Comparison of ENCODE assay signal across 13 cellular contexts in genomic region chr7:89837515-89837914, GRCh38.
A peak's percentile ranks its signal among the peaks of the same experiment; 100 is the strongest.
DNase-seq lines count a peak whose midpoint lies in the region; ATAC-seq and TF ChIP-seq lines count a peak whose summit lies in the region.
"Had no signal": no experiment of that assay in that cellular context is flagged by ENCODE, and none has a peak within 500 bp of the region (broad histone marks: within the 10 kb centered on the region; RNA-seq: fewer than 3 reads in every experiment).

No MANE protein-coding gene starts in this region.

- H3K9me2 ChIP-seq in PC-3 (replicated peaks; ENCODE audit: low read length): no peaks in the 10 kb centered on the region

- no peak overlapping the region for H3K27ac ChIP-seq in PC-3 (ENCODE audit: low read length)

- DNase-seq in EH (ENCODE audit: low read depth) (peak; percentile 0), PC-3 (peak; percentile 1), epithelial cell of esophagus (ENCODE audit: low read depth) (peak; percentile 11), occipital lobe (lab: John Stamatoyannopoulos, UW) (peak; percentile 71), SIG-M5 (lab: John Stamatoyannopoulos, UW) (no peak), NCI-H1092 treated with DMSO at 0.1 percent for 48 hours (lab: John Stamatoyannopoulos, UW) (no peak)
- DNase-seq: KG1; kidney glomerular epithelial cell; stimulated activated CD4-positive, alpha-beta T cell treated with anti-CD3 and anti-CD28 coated beads, Interleukin-1b, Interleukin-23, amount 100 ng/mL, for 48 hours; stimulated activated naive CD4-positive, alpha-beta T cell treated with Interleukin-2 at 50 U/mL for 16 hours had no signal

- no peaks in the 10 kb centered on the region for H3F3A ChIP-seq in PC-3 (ENCODE audit: low read length, unreplicated experiment)

- no peaks in the 10 kb centered on the region for H4K20me1 ChIP-seq in PC-3 (ENCODE audit: low read length)

- ATAC-seq in PC-3 (peak; percentile 56), HG03097 (IDR thresholded peaks at IDR 0.05; ENCODE audit: low FRiP score, unreplicated experiment) (no peak), GM21786 (IDR thresholded peaks at IDR 0.05; ENCODE audit: unreplicated experiment) (no peak)
- ATAC-seq: activated CD4-positive, CD25-positive, alpha-beta regulatory T cell treated with anti-CD3 and anti-CD28 coated beads, Interleukin-2, amount 50 U/mL, for 24 hours had no signal

- H3K4me2 ChIP-seq in PC-3 (ENCODE audit: low read length): no peak overlapping the region

- intact Hi-C loops in PC-3 (cut with micrococcal nuclease): no loop called here

- no peaks in the 10 kb centered on the region for H3K9me3 ChIP-seq in PC-3 (ENCODE audit: low read length)

- no TSS peak for BruUV-seq in PC-3 (replicated peaks; lab: Mats Ljungman, UMichigan)

- TF ChIP-seq CTCF in PC-3 (conservative IDR thresholded peaks at IDR 0.05; ENCODE audit: low read depth, low read length): no peak
- TF ChIP-seq CTCF in epithelial cell of esophagus (IDR thresholded peaks at IDR 0.05; ENCODE audit: insufficient read depth, low read depth, low read length, missing control alignments): no peak

- no peaks in the 10 kb centered on the region for H3K36me3 ChIP-seq in PC-3 (ENCODE audit: low read depth, low read length)

- no peaks in the 10 kb centered on the region for H3K79me2 ChIP-seq in PC-3 (ENCODE audit: low read length)

- CTCF ChIA-PET in PC-3 (lab: Charles Lee): no interaction called here

- H3K4me1 ChIP-seq in PC-3 (ENCODE audit: insufficient read depth, low read length): no peaks in the 10 kb centered on the region

- H3K4me3 ChIP-seq in PC-3 (ENCODE audit: low read length) (no peak overlapping the region), epithelial cell of esophagus (ENCODE audit: low read length) (no peak overlapping the region)

- no peak overlapping the region for H2AFZ ChIP-seq in PC-3 (ENCODE audit: low read length)

- no peak overlapping the region for H3K9ac ChIP-seq in PC-3 (ENCODE audit: low read length)

- H3K27me3 ChIP-seq in PC-3 (ENCODE audit: low read length): no peaks in the 10 kb centered on the region

- POLR2A ChIA-PET in PC-3 (lab: Charles Lee; ENCODE audit: unreplicated experiment): no interaction called here

Comparison
In these comparisons a context has a peak if more than half of its experiments do, and no peak if none do; other contexts are left out.
1. DNase-seq: peak in EH (single experiment), PC-3 (single experiment), epithelial cell of esophagus (single experiment) and occipital lobe (single experiment); none in SIG-M5 (single experiment) and NCI-H1092 treated with DMSO at 0.1 percent for 48 hours (single experiment).